ENCODE assay signal across 16 cellular contexts in the genomic region with DNA sequence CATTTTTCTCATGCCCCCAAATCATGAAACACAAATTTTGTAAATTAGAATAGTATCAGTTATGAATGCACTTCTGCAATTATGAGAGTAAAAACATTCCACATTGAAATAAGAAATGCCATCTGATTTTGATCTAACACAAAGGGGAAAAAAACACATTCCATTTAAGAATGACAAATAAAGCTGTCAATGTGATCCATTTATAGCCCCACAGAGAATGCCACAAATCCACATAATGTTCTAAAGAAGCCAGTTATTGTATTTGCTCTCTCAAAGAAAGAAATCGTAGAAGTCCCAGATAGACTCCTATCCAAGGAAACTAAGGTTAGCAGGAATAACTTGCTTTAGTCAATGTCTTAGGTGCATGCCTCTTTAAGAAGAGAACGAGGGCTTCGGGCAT.
"Had no signal": no experiment of that assay in that cellular context is flagged by ENCODE, and none has a peak within 500 bp of the region (broad histone marks: within the 10 kb centered on the region; RNA-seq: fewer than 3 reads in every experiment).

No MANE protein-coding gene starts in this region.

- DNase-seq: effector memory CD8-positive, alpha-beta T cell; erythroblast; heart left ventricle; hypothalamus; kidney glomerular epithelial cell; mucosa of descending colon; naive thymus-derived CD8-positive, alpha-beta T cell; posterior cingulate gyrus; stimulated activated CD4-positive, alpha-beta T cell treated with anti-CD3 and anti-CD28 coated beads, Interleukin-12 subunit alpha, Interleukin-12 subunit beta, amount 100 ng/mL, for 4 hours; stimulated activated naive CD4-positive, alpha-beta T cell; stomach; substantia nigra; transverse colon had no signal

- H3K27me3 ChIP-seq: heart left ventricle, stomach, transverse colon had no signal

- ATAC-seq: effector memory CD8-positive, alpha-beta T cell; heart left ventricle; mucosa of descending colon; naive thymus-derived CD8-positive, alpha-beta T cell; sciatic nerve had no signal

- H3K27ac ChIP-seq: heart left ventricle, skin epidermis, stomach, thoracic aorta, transverse colon had no signal

- H3K36me3 ChIP-seq: heart left ventricle, stomach, thoracic aorta, transverse colon had no signal

- H3K4me3 ChIP-seq: heart left ventricle, mucosa of descending colon, skin epidermis, stomach, thoracic aorta, transverse colon had no signal

- H3K4me1 ChIP-seq: heart left ventricle had no signal

- H3K9me3 ChIP-seq: mucosa of descending colon, stomach, thoracic aorta, transverse colon had no signal
